ENCODE assay signal across 24 cellular contexts in genomic region chr6:16327777-16328325, GRCh38.
A peak's percentile ranks its signal among the peaks of the same experiment; 100 is the strongest.
DNase-seq lines count a peak whose midpoint lies in the region; ATAC-seq, FAIRE-seq and TF ChIP-seq lines count a peak whose summit lies in the region.
"Had no signal": no experiment of that assay in that cellular context is flagged by ENCODE, and none has a peak within 500 bp of the region (broad histone marks: within the 10 kb centered on the region; RNA-seq: fewer than 3 reads in every experiment).

No MANE protein-coding gene starts in this region.

- no peaks in the 10 kb centered on the region for H3K36me3 ChIP-seq in K562 (ENCODE audit: control insufficient read depth, insufficient read depth, low read length)
- H3K36me3 ChIP-seq in neural progenitor cell = no peaks in the 10 kb centered on the region

- H3K4me1 ChIP-seq in K562 (replicated peaks in 1 of 2; ENCODE audit: control insufficient read depth in 2 of 2, insufficient read depth in 2 of 2, low read length in 2 of 2) (peaks cover 19 to 23% of the 10 kb centered on the region in 2 experiments), neural progenitor cell (peaks cover 15% of the 10 kb centered on the region)

- H3K4me2 ChIP-seq in K562 (ENCODE audit: insufficient read depth, low read length) (no peak overlapping the region), neural progenitor cell (no peak overlapping the region)
- H3K4me2 ChIP-seq: PC-9 had no signal

- no peak for TF ChIP-seq CTCF in activated CD8-positive, alpha-beta T cell treated with anti-CD3 and anti-CD28 coated beads for 36 hours (IDR thresholded peaks at IDR 0.05)
- TF ChIP-seq CTCF in K562 (IDR thresholded peaks at IDR 0.05 in 2 of 3, conservative IDR thresholded peaks at IDR 0.05 in 1 of 3; ENCODE audit: insufficient read depth in 2 of 3, low read depth in 1 of 3, low read length in 3 of 3) (no peak), neural progenitor cell (IDR thresholded peaks at IDR 0.05) (no peak)

- no peak for TF ChIP-seq RAD21 in K562 (CRISPR knock-in tag; conservative IDR thresholded peaks at IDR 0.05 in 1 of 2, IDR thresholded peaks at IDR 0.05 in 1 of 2)

- H3F3A ChIP-seq in neural progenitor cell (ENCODE audit: low read depth) = peaks cover 9% of the 10 kb centered on the region

- BruUV-seq in K562 (replicated peaks; lab: Mats Ljungman, UMichigan) = no TSS peak

- H4K20me1 ChIP-seq in K562 (replicated peaks; ENCODE audit: control insufficient read depth, insufficient read depth, low read length) = no peaks in the 10 kb centered on the region
- H4K20me1 ChIP-seq in neural progenitor cell (ENCODE audit: low read depth) = no peaks in the 10 kb centered on the region

- in situ Hi-C loops in K562 (cut with MboI) = no loop called here

- H3K27ac Mint-ChIP-seq in activated CD8-positive, alpha-beta T cell treated with anti-CD3 and anti-CD28 coated beads, Interleukin-2, amount 10 ng/mL, durations not matched to agents 7 days and 5 days = peak overlapping the region; percentile 16
- no peak overlapping the region for H3K27ac Mint-ChIP-seq in activated CD8-positive, alpha-beta T cell treated with anti-CD3 and anti-CD28 coated beads for 36 hours
- H3K27ac Mint-ChIP-seq in neural progenitor cell = peak overlapping the region; percentile 61

- peaks cover 27% of the 10 kb centered on the region for H3K4me1 Mint-ChIP-seq in activated CD8-positive, alpha-beta T cell treated with anti-CD3 and anti-CD28 coated beads, Interleukin-2, amount 10 ng/mL, durations not matched to agents 7 days and 5 days (ENCODE audit: low read depth)
- H3K4me1 Mint-ChIP-seq in activated CD8-positive, alpha-beta T cell treated with anti-CD3 and anti-CD28 coated beads for 36 hours (ENCODE audit: low read depth) = peaks cover 32% of the 10 kb centered on the region
- peaks cover 22% of the 10 kb centered on the region for H3K4me1 Mint-ChIP-seq in neural progenitor cell

- H3K27me3 ChIP-seq in K562 (ENCODE audit: control insufficient read depth in 2 of 2, insufficient read depth in 2 of 2, low read length in 2 of 2) = no peaks in the 10 kb centered on the region
- H3K27me3 ChIP-seq in neural progenitor cell = no peaks in the 10 kb centered on the region
- H3K27me3 ChIP-seq: BE2C, SJSA1 had no signal

- H3K9ac ChIP-seq in K562 (ENCODE audit: insufficient read depth in 1 of 2, low read depth in 2 of 2, low read length in 2 of 2) (no peak overlapping the region), neural progenitor cell (no peak overlapping the region)

- no peaks in the 10 kb centered on the region for H3K9me3 Mint-ChIP-seq in activated CD8-positive, alpha-beta T cell treated with anti-CD3 and anti-CD28 coated beads, Interleukin-2, amount 10 ng/mL, durations not matched to agents 7 days and 5 days (ENCODE audit: insufficient read depth)
- no peaks in the 10 kb centered on the region for H3K9me3 Mint-ChIP-seq in activated CD8-positive, alpha-beta T cell treated with anti-CD3 and anti-CD28 coated beads for 36 hours
- H3K9me3 Mint-ChIP-seq in neural progenitor cell = peaks cover 11% of the 10 kb centered on the region

- H3K36me3 Mint-ChIP-seq in activated CD8-positive, alpha-beta T cell treated with anti-CD3 and anti-CD28 coated beads, Interleukin-2, amount 10 ng/mL, durations not matched to agents 7 days and 5 days (ENCODE audit: low read depth) = peaks cover 35% of the 10 kb centered on the region
- peaks cover 25% of the 10 kb centered on the region for H3K36me3 Mint-ChIP-seq in activated CD8-positive, alpha-beta T cell treated with anti-CD3 and anti-CD28 coated beads for 36 hours (ENCODE audit: low read depth)
- H3K36me3 Mint-ChIP-seq in neural progenitor cell = peaks cover 3% of the 10 kb centered on the region

- DNase-seq in activated CD8-positive, alpha-beta T cell treated with anti-CD3 and anti-CD28 coated beads, Interleukin-2, amount 10 ng/mL, durations not matched to agents 7 days and 5 days = no peak
- no peak for DNase-seq in activated CD8-positive, alpha-beta T cell treated with anti-CD3 and anti-CD28 coated beads for 36 hours
- DNase-seq in K562 (ENCODE audit: extremely low read depth in 1 of 4, low spot score in 3 of 4) (no peak), neural progenitor cell (ENCODE audit: low spot score) (no peak), iPS-NIHi11 (ENCODE audit: low spot score) (no peak)
- DNase-seq: 8988T, ACHN, BE2C, DMS153, KBM-7, MV-4-11, NCI-H1105, NCI-H1436 treated with DMSO at 0.1 percent for 48 hours, NCI-H1930, NCI-H2107, NCI-H446 treated with DMSO at 0.1 percent for 48 hours, NCI-H526, NCI-H82, PC-9, Right ventricle myocardium superior had no signal

- no peaks in the 10 kb centered on the region for H3K27me3 Mint-ChIP-seq in activated CD8-positive, alpha-beta T cell treated with anti-CD3 and anti-CD28 coated beads, Interleukin-2, amount 10 ng/mL, durations not matched to agents 7 days and 5 days (ENCODE audit: low read depth)
- H3K27me3 Mint-ChIP-seq in activated CD8-positive, alpha-beta T cell treated with anti-CD3 and anti-CD28 coated beads for 36 hours = no peaks in the 10 kb centered on the region
- no peaks in the 10 kb centered on the region for H3K27me3 Mint-ChIP-seq in neural progenitor cell (ENCODE audit: insufficient read depth, low read depth)

- no peak for ATAC-seq in activated CD8-positive, alpha-beta T cell treated with anti-CD3 and anti-CD28 coated beads, Interleukin-2, amount 10 ng/mL, durations not matched to agents 7 days and 5 days
- ATAC-seq in activated CD8-positive, alpha-beta T cell treated with anti-CD3 and anti-CD28 coated beads for 36 hours = no peak
- ATAC-seq in K562 = no peak
- ATAC-seq in HG03354 (IDR thresholded peaks at IDR 0.05; ENCODE audit: poor library complexity, severe bottlenecking, unreplicated experiment) = no peak
- no peak for ATAC-seq in GM19351 (IDR thresholded peaks at IDR 0.05; ENCODE audit: unreplicated experiment)

- no peaks in the 10 kb centered on the region for H3K9me1 ChIP-seq in K562 (ENCODE audit: control insufficient read depth, insufficient read depth, low read length)

- no peak for TF ChIP-seq EP300 in K562 (IDR thresholded peaks at IDR 0.05; ENCODE audit: low read length)

- POLR2A ChIA-PET in activated CD8-positive, alpha-beta T cell treated with anti-CD3 and anti-CD28 coated beads, Interleukin-2, amount 10 ng/mL, durations not matched to agents 7 days and 5 days (lab: Charles Lee) = no interaction called here
- POLR2A ChIA-PET in activated CD8-positive, alpha-beta T cell treated with anti-CD3 and anti-CD28 coated beads for 36 hours (lab: Charles Lee) = no interaction called here
- POLR2A ChIA-PET in K562 (lab: Yijun Ruan, JAX) = interaction anchor here (0.7 kb wide), 1 partner anchor 144 kb away, joined by 3 read pairs; no protein-coding TSS in a partner anchor

- no peak for TF ChIP-seq POLR2A in K562 (conservative IDR thresholded peaks at IDR 0.05)

- intact Hi-C loops in activated CD8-positive, alpha-beta T cell treated with anti-CD3 and anti-CD28 coated beads for 36 hours (cut with micrococcal nuclease) = loop anchor here (10.0 kb wide), 2 partner anchors 367 to 627 kb away; no protein-coding TSS in a partner anchor
- intact Hi-C loops in K562 (cut with micrococcal nuclease) = no loop called here

- FAIRE-seq in K562 (lab: Jason Lieb, UNC) = no peak
- FAIRE-seq: GM19239 had no signal

- H2AFZ ChIP-seq in K562 (ENCODE audit: low read depth, low read length) (peak overlapping the region; percentile 27; the same call in 1 of the 2 replicates), neural progenitor cell (replicated peaks) (no peak overlapping the region)
- H2AFZ ChIP-seq: PC-9 had no signal

- H3K79me2 ChIP-seq in K562 (ENCODE audit: control insufficient read depth, insufficient read depth, low read length) (no peaks in the 10 kb centered on the region), neural progenitor cell (ENCODE audit: low read depth) (no peaks in the 10 kb centered on the region)

- WGBS in K562 (ENCODE audit: insufficient coverage, low coverage, missing lambda C conversion rate) = 71% methylated on average over 34 of the region's 34 CpGs

- H3K4me3 ChIP-seq in K562 (no peak overlapping the region), neural progenitor cell (no peak overlapping the region)
- H3K4me3 ChIP-seq: PC-9, SJSA1 had no signal

- H3K27ac ChIP-seq in K562 (ENCODE audit: extremely low read depth, low read depth, low read length) (no peak overlapping the region), neural progenitor cell (no peak overlapping the region)
- H3K27ac ChIP-seq: PC-9, SJSA1 had no signal

- CTCF ChIA-PET in activated CD8-positive, alpha-beta T cell treated with anti-CD3 and anti-CD28 coated beads, Interleukin-2, amount 10 ng/mL, durations not matched to agents 7 days and 5 days (lab: Charles Lee) = no interaction called here
- CTCF ChIA-PET in activated CD8-positive, alpha-beta T cell treated with anti-CD3 and anti-CD28 coated beads for 36 hours (lab: Charles Lee) = interaction anchor here (1.5 kb wide), 1 partner anchor 88 kb away, joined by 3 read pairs; no protein-coding TSS in a partner anchor
- CTCF ChIA-PET in K562 (lab: Yijun Ruan, JAX; ENCODE audit: low intra/inter-chr PET ratio) = no interaction called here

- no peaks in the 10 kb centered on the region for H3K9me3 ChIP-seq in K562 (replicated peaks; ENCODE audit: control insufficient read depth, insufficient read depth, low read depth, low read length)
- no peaks in the 10 kb centered on the region for H3K9me3 ChIP-seq in neural progenitor cell (ENCODE audit: low read depth)
- H3K9me3 ChIP-seq: BE2C, SJSA1 had no signal

- H3K4me3 Mint-ChIP-seq in activated CD8-positive, alpha-beta T cell treated with anti-CD3 and anti-CD28 coated beads, Interleukin-2, amount 10 ng/mL, durations not matched to agents 7 days and 5 days = no peak overlapping the region
- H3K4me3 Mint-ChIP-seq in activated CD8-positive, alpha-beta T cell treated with anti-CD3 and anti-CD28 coated beads for 36 hours = no peak overlapping the region
- H3K4me3 Mint-ChIP-seq in neural progenitor cell = no peak overlapping the region

TF ChIP-seq in K562, 482 proteins besides CTCF, POLR2A, EP300 and RAD21 (continues in another document):
- TF ChIP-seq XRCC5 (IDR thresholded peaks at IDR 0.05; ENCODE audit: low read depth, low read length) (no peak), TRIM24 (IDR thresholded peaks at IDR 0.05) (no peak), NFRKB (IDR thresholded peaks at IDR 0.05; ENCODE audit: low read depth) (no peak), ZFP36 (IDR thresholded peaks at IDR 0.05; ENCODE audit: low read depth, low read length, partially characterized antibody) (no peak), C11orf30 (IDR thresholded peaks at IDR 0.05; ENCODE audit: low read depth) (no peak), ARID1B (IDR thresholded peaks at IDR 0.05) (no peak), L3MBTL2 (IDR thresholded peaks at IDR 0.05) (no peak), FOSL1 (tag; conservative IDR thresholded peaks at IDR 0.05) (no peak), TAF15 (IDR thresholded peaks at IDR 0.05; ENCODE audit: low read depth, low read length) (no peak)
